Comparison of ENCODE assay signal across 30 cellular contexts in genomic region chr10:125236091-125236490, GRCh38.
A peak's percentile ranks its signal among the peaks of the same experiment; 100 is the strongest.
DNase-seq lines count a peak whose midpoint lies in the region; ATAC-seq, FAIRE-seq and TF ChIP-seq lines count a peak whose summit lies in the region.
"Had no signal": no experiment of that assay in that cellular context is flagged by ENCODE, and none has a peak within 500 bp of the region (broad histone marks: within the 10 kb centered on the region; RNA-seq: fewer than 3 reads in every experiment).

No MANE protein-coding gene starts in this region.

- ATAC-seq in stimulated activated naive CD8-positive, alpha-beta T cell treated with anti-CD3 and anti-CD28 coated beads, Interleukin-15, amount 100 ng/mL, for 72 hours = no peak
- ATAC-seq in HG03521 (IDR thresholded peaks at IDR 0.05; ENCODE audit: unreplicated experiment) = no peak
- ATAC-seq: GM12878 had no signal

- peaks cover 8% of the 10 kb centered on the region for H3K4me1 Mint-ChIP-seq in neural crest cell
- H3K4me1 Mint-ChIP-seq in stimulated activated naive CD8-positive, alpha-beta T cell treated with anti-CD3 and anti-CD28 coated beads, Interleukin-15, amount 100 ng/mL, for 72 hours = no peaks in the 10 kb centered on the region
- H3K4me1 Mint-ChIP-seq: CD14-positive monocyte; CD4-positive, alpha-beta memory T cell; CD4-positive, CD25-positive, alpha-beta regulatory T cell; CD8-positive, alpha-beta memory T cell had no signal

- 93 to 96% methylated on average over 1 of the region's 1 CpG for WGBS in sigmoid colon, 2 donors

- TF ChIP-seq CTCF in bronchial epithelial cell (IDR thresholded peaks at IDR 0.05; ENCODE audit: insufficient read depth, low read length, severe bottlenecking) = no peak
- no peak for TF ChIP-seq CTCF in epithelial cell of esophagus (IDR thresholded peaks at IDR 0.05; ENCODE audit: insufficient read depth, low read depth, low read length, missing control alignments)
- TF ChIP-seq CTCF in neural crest cell (conservative IDR thresholded peaks at IDR 0.05) = no peak
- no peak for TF ChIP-seq CTCF in sigmoid colon (IDR thresholded peaks at IDR 0.05)

- H3K4me3 ChIP-seq in bronchial epithelial cell (ENCODE audit: low read depth, low read length) (no peak overlapping the region), epithelial cell of esophagus (ENCODE audit: low read length) (no peak overlapping the region), sigmoid colon (no peak overlapping the region)
- H3K4me3 ChIP-seq: BLaER1, GM12878 had no signal

- no peaks in the 10 kb centered on the region for H3K27me3 ChIP-seq in bronchial epithelial cell (ENCODE audit: control insufficient read depth, insufficient read depth, low read length)
- H3K27me3 ChIP-seq in sigmoid colon = no peaks in the 10 kb centered on the region
- H3K27me3 ChIP-seq: BE2C, BLaER1 had no signal

- H3K9me3 Mint-ChIP-seq in neural crest cell = peaks cover 18% of the 10 kb centered on the region
- H3K9me3 Mint-ChIP-seq in stimulated activated naive CD8-positive, alpha-beta T cell treated with anti-CD3 and anti-CD28 coated beads, Interleukin-15, amount 100 ng/mL, for 72 hours = peaks cover 17 to 22% of the 10 kb centered on the region in 2 donors

- H3K36me3 Mint-ChIP-seq in neural crest cell (ENCODE audit: low read depth) = peaks cover 10% of the 10 kb centered on the region
- H3K36me3 Mint-ChIP-seq: CD14-positive monocyte; CD4-positive, CD25-positive, alpha-beta regulatory T cell; CD8-positive, alpha-beta memory T cell had no signal

- H3K27me3 Mint-ChIP-seq in neural crest cell (ENCODE audit: low read depth) = no peaks in the 10 kb centered on the region
- H3K27me3 Mint-ChIP-seq in stimulated activated naive CD8-positive, alpha-beta T cell treated with anti-CD3 and anti-CD28 coated beads, Interleukin-15, amount 100 ng/mL, for 72 hours = peaks cover 10% of the 10 kb centered on the region

- H3K4me1 ChIP-seq in sigmoid colon = no peaks in the 10 kb centered on the region
- H3K4me1 ChIP-seq: BE2C had no signal

- H3K36me3 ChIP-seq in bronchial epithelial cell (ENCODE audit: control insufficient read depth, insufficient read depth, low read length) (no peaks in the 10 kb centered on the region), sigmoid colon (no peaks in the 10 kb centered on the region)
- H3K36me3 ChIP-seq: BE2C, BLaER1 had no signal

- FAIRE-seq in bronchial epithelial cell (lab: Jason Lieb, UNC) = no peak
- FAIRE-seq: A204.1, GM12878, GM12892, GM18507, GM19239 had no signal

- DNase-seq in LHCN-M2 (ENCODE audit: low read depth) (peak; percentile 7), bronchial epithelial cell (ENCODE audit: low read depth) (peak; percentile 83), epithelial cell of esophagus (ENCODE audit: low read depth) (peak; percentile 69), neural crest cell (ENCODE audit: low read depth, low spot score) (no peak), sigmoid colon (no peak)
- DNase-seq in stimulated activated naive CD8-positive, alpha-beta T cell treated with anti-CD3 and anti-CD28 coated beads, Interleukin-15, amount 100 ng/mL, for 72 hours = no peak
- DNase-seq in effector CD4-positive, alpha-beta T cell = no peak
- DNase-seq: ACHN; BE2C; C1 segment of cervical spinal cord; CD4-positive, alpha-beta memory T cell; CD4-positive, CD25-positive, alpha-beta regulatory T cell; CD8-positive, alpha-beta memory T cell; COR-L47; DMS 273 treated with DMSO at 0.1 percent for 48 hours; DMS153; DMS53; DMS79; DND-41; EL; GDM1 had no signal

- intact Hi-C loops in sigmoid colon (cut with DNase I) = no loop called here

- no peak for TF ChIP-seq POLR2A in sigmoid colon (IDR thresholded peaks at IDR 0.05)

- H3K4me3 Mint-ChIP-seq in neural crest cell = no peak overlapping the region
- no peak overlapping the region for H3K4me3 Mint-ChIP-seq in stimulated activated naive CD8-positive, alpha-beta T cell treated with anti-CD3 and anti-CD28 coated beads, Interleukin-15, amount 100 ng/mL, for 72 hours
- H3K4me3 Mint-ChIP-seq: CD14-positive monocyte; CD4-positive, alpha-beta memory T cell; CD8-positive, alpha-beta memory T cell had no signal

- H3K27ac Mint-ChIP-seq in neural crest cell (ENCODE audit: unreplicated experiment) = peak overlapping the region; percentile 0
- no peak overlapping the region for H3K27ac Mint-ChIP-seq in stimulated activated naive CD8-positive, alpha-beta T cell treated with anti-CD3 and anti-CD28 coated beads, Interleukin-15, amount 100 ng/mL, for 72 hours
- H3K27ac Mint-ChIP-seq: CD14-positive monocyte; CD4-positive, CD25-positive, alpha-beta regulatory T cell; CD8-positive, alpha-beta memory T cell had no signal

- peaks cover 0 to 8% (median 0%) of the 10 kb centered on the region in 4 donors for H3K9me3 ChIP-seq in sigmoid colon
- H3K9me3 ChIP-seq: BE2C had no signal

- H3K27ac ChIP-seq in sigmoid colon = no peak overlapping the region
- H3K27ac ChIP-seq: 22Rv1, BLaER1 had no signal

- no peak for TF ChIP-seq EP300 in sigmoid colon (IDR thresholded peaks at IDR 0.05)

Comparison
In these comparisons a context has a peak if more than half of its experiments do, and no peak if none do; other contexts are left out.
1. DNase-seq: peak in LHCN-M2 (single experiment), bronchial epithelial cell (single experiment) and epithelial cell of esophagus (single experiment); none in neural crest cell (single experiment), stimulated activated naive CD8-positive, alpha-beta T cell treated with anti-CD3 and anti-CD28 coated beads, Interleukin-15, amount 100 ng/mL, for 72 hours (0 of 2), sigmoid colon (single experiment) and effector CD4-positive, alpha-beta T cell (single experiment).